In the genomic region with DNA sequence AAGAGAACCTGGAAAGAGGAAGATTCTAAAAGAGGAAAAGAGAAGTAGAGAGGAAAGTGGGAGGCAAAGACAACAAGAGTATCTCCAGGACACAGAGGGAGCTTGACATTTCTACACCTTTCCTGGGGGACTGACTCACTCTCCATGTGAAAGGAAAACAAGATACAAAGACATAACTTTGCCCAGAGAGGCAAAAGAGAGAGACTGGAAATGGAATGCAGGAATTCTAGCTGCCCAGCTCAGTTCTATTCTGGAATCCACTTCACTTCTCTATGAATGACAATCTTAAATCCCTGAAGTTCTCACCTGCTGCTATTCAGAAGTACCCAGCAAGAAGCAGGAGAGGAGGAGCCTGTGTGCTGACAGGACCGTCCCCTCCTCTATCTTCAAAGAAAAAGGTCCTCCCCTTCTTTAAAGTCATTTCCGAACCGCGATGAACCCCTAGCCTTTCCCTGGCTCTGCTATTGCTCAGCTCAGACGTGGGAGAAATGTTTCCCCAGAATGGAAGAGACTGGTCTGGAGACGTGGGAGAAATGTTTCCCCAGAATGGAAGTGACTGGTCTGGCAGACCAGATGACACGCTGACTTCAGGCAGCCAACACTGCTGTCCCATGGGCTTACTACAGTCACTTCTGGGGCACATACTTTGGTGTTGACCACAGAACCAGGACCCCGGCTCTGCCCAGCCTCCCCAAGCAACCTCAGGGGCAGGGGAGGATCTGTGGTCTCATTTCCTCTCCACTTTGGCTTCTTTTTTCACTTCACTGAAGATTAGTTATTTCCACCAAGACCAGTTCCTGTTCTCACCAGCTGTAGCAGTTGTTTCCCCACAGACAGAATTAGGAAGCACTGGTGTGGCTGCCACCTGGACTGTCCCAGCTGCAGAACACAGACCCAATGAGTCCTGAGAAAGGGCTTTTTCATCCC, we compare ENCODE assay signal across 8 cellular contexts. TPM values are rescaled to one million over a fixed set of nuclear protein-coding genes. Genes with fewer than 3 reads are reported as not detected.
A peak's percentile ranks its signal among the peaks of the same experiment; 100 is the strongest.
DNase-seq lines count a peak whose midpoint lies in the region; ATAC-seq and TF ChIP-seq lines count a peak whose summit lies in the region.

No MANE protein-coding gene starts in this region.

- peaks cover 7 to 46% (median 10%) of the 10 kb centered on the region in 3 donors for H3K4me1 ChIP-seq in esophagus squamous epithelium

- peak; percentile 72 for ATAC-seq in GM21423 (IDR thresholded peaks at IDR 0.05; ENCODE audit: unreplicated experiment)

- H3K4me3 ChIP-seq in esophagus squamous epithelium = peak overlapping the region in 1 of 4 donors; percentile 29

- TF ChIP-seq CTCF in esophagus squamous epithelium (IDR thresholded peaks at IDR 0.05) (no peak), nephron (IDR thresholded peaks at IDR 0.05; ENCODE audit: unreplicated experiment in 3 of 3) (no peak)

- H3K4me3 Mint-ChIP-seq in activated CD4-positive, alpha-beta T cell treated with anti-CD3 and anti-CD28 coated beads, Interleukin-2, amount 10 ng/mL, durations not matched to agents 24 days and 14 days = peak overlapping the region; percentile 72
- H3K4me3 Mint-ChIP-seq in nephron = peak overlapping the region; percentile 46 to 62 (median 61)

- H3K9me3 Mint-ChIP-seq in activated CD4-positive, alpha-beta T cell treated with anti-CD3 and anti-CD28 coated beads, Interleukin-2, amount 10 ng/mL, durations not matched to agents 24 days and 14 days = no peaks in the 10 kb centered on the region
- H3K9me3 Mint-ChIP-seq in nephron = no peaks in the 10 kb centered on the region

- no peaks in the 10 kb centered on the region for H3K36me3 ChIP-seq in esophagus squamous epithelium

- H3K27me3 ChIP-seq in esophagus squamous epithelium = no peaks in the 10 kb centered on the region

- H3K4me1 Mint-ChIP-seq in activated CD4-positive, alpha-beta T cell treated with anti-CD3 and anti-CD28 coated beads, Interleukin-2, amount 10 ng/mL, durations not matched to agents 24 days and 14 days = peaks cover 42% of the 10 kb centered on the region
- H3K4me1 Mint-ChIP-seq in nephron = peaks cover 55% of the 10 kb centered on the region

- peak overlapping the region in 3 of 4 donors; percentile 59 to 68 (median 63) for H3K27ac ChIP-seq in esophagus squamous epithelium

- DNase-seq in ELF-1 (ENCODE audit: low read depth, low spot score) (peak; percentile 64), HS-5 (ENCODE audit: low read depth) (peak; percentile 25), esophagus squamous epithelium (lab: John Stamatoyannopoulos, UW) (no peak), HCEC 1CT (no peak), DMS153 treated with DMSO at 0.1 percent for 48 hours (lab: John Stamatoyannopoulos, UW; ENCODE audit: unreplicated experiment) (no peak)
- DNase-seq in activated CD4-positive, alpha-beta T cell treated with anti-CD3 and anti-CD28 coated beads, Interleukin-2, amount 10 ng/mL, durations not matched to agents 24 days and 14 days = peak; percentile 77

- H3K36me3 Mint-ChIP-seq in activated CD4-positive, alpha-beta T cell treated with anti-CD3 and anti-CD28 coated beads, Interleukin-2, amount 10 ng/mL, durations not matched to agents 24 days and 14 days (ENCODE audit: low read depth) = peaks cover 4% of the 10 kb centered on the region
- no peaks in the 10 kb centered on the region for H3K36me3 Mint-ChIP-seq in nephron (ENCODE audit: low read depth)

- H3K9me3 ChIP-seq in esophagus squamous epithelium = no peaks in the 10 kb centered on the region

- WGBS in esophagus squamous epithelium, 2 donors = 34 to 57% methylated on average over 5 to 8 of the region's 8 CpGs

- intact Hi-C loops in activated CD4-positive, alpha-beta T cell treated with anti-CD3 and anti-CD28 coated beads, Interleukin-2, amount 10 ng/mL, durations not matched to agents 24 days and 14 days (cut with micrococcal nuclease) = loop anchor here (1.0 to 2.0 kb wide), 2 partner anchors 28 to 36 kb away; no protein-coding TSS in a partner anchor
- intact Hi-C loops in esophagus squamous epithelium (cut with DNase I) = no loop called here

- peak overlapping the region; percentile 83 for H3K27ac Mint-ChIP-seq in activated CD4-positive, alpha-beta T cell treated with anti-CD3 and anti-CD28 coated beads, Interleukin-2, amount 10 ng/mL, durations not matched to agents 24 days and 14 days
- peak overlapping the region; percentile 79 to 90 (median 90) for H3K27ac Mint-ChIP-seq in nephron

- no peaks in the 10 kb centered on the region for H3K27me3 Mint-ChIP-seq in activated CD4-positive, alpha-beta T cell treated with anti-CD3 and anti-CD28 coated beads, Interleukin-2, amount 10 ng/mL, durations not matched to agents 24 days and 14 days
- H3K27me3 Mint-ChIP-seq in nephron (ENCODE audit: low read depth) = no peaks in the 10 kb centered on the region

- TF ChIP-seq POLR2A in esophagus squamous epithelium (IDR thresholded peaks at IDR 0.05) = no peak

RNA-seq across cellular contexts. Expression of gene FMNL3, which starts 8.3 kb away (rescaled TPM):
- total RNA-seq in activated CD4-positive, alpha-beta T cell treated with anti-CD3 and anti-CD28 coated beads, Interleukin-2, amount 10 ng/mL, durations not matched to agents 24 days and 14 days = 39.1 and 39.8 TPM in 2 replicates
- 1 to 10 TPM; 5.2 to 7.6 (median 5.8) TPM for total RNA-seq in esophagus squamous epithelium

RNA-seq across cellular contexts. Expression of gene TMBIM6, which starts 42.5 kb away (rescaled TPM):
- total RNA-seq in activated CD4-positive, alpha-beta T cell treated with anti-CD3 and anti-CD28 coated beads, Interleukin-2, amount 10 ng/mL, durations not matched to agents 24 days and 14 days = 370 and 372 TPM in 2 replicates
- total RNA-seq in esophagus squamous epithelium = 100 to 1,000 TPM; 307 to 444 (median 343) TPM

Comparison
In these comparisons a context has a peak if more than half of its experiments do, and no peak if none do; other contexts are left out.
1. DNase-seq: peak in ELF-1 (single experiment), HS-5 (single experiment) and activated CD4-positive, alpha-beta T cell treated with anti-CD3 and anti-CD28 coated beads, Interleukin-2, amount 10 ng/mL, durations not matched to agents 24 days and 14 days (single experiment); none in esophagus squamous epithelium (single experiment), HCEC 1CT (single experiment) and DMS153 treated with DMSO at 0.1 percent for 48 hours (single experiment).